Comparison of ENCODE assay signal across 14 cellular contexts in genomic region chr7:136183981-136184380, GRCh38.
DNase-seq lines count a peak whose midpoint lies in the region; ATAC-seq and TF ChIP-seq lines count a peak whose summit lies in the region.
"Had no signal": no experiment of that assay in that cellular context is flagged by ENCODE, and none has a peak within 500 bp of the region (broad histone marks: within the 10 kb centered on the region; RNA-seq: fewer than 3 reads in every experiment).

No MANE protein-coding gene starts in this region.

- H3K4me3 Mint-ChIP-seq in activated naive CD4-positive, alpha-beta T cell treated with anti-CD3 and anti-CD28 coated beads, Interleukin-2, amount 50 U/mL, for 24 hours, result no peak overlapping the region
- H3K4me3 Mint-ChIP-seq in WTC11, result no peak overlapping the region
- H3K4me3 Mint-ChIP-seq: activated CD4-positive, alpha-beta memory T cell treated with anti-CD3 and anti-CD28 coated beads, Interleukin-2, amount 10 ng/mL, durations not matched to agents 7 days and 5 days had no signal

- no peak for TF ChIP-seq CTCF in WTC11 (IDR thresholded peaks at IDR 0.05)
- TF ChIP-seq CTCF in psoas muscle (IDR thresholded peaks at IDR 0.05), result no peak
- TF ChIP-seq CTCF in ovary (IDR thresholded peaks at IDR 0.05), result no peak

- no peak for TF ChIP-seq EP300 in ovary (IDR thresholded peaks at IDR 0.05)

- DNase-seq in activated naive CD4-positive, alpha-beta T cell treated with anti-CD3 and anti-CD28 coated beads, Interleukin-2, amount 50 U/mL, for 72 hours (ENCODE audit: low spot score in 2 of 2), result no peak
- DNase-seq in WTC11 (ENCODE audit: low spot score) (no peak), iPS DF 19.7 (ENCODE audit: low read depth, low spot score) (peak; percentile 2), stromal cell of bone marrow (ENCODE audit: low read depth) (peak; percentile 2), psoas muscle (no peak), ovary (no peak)
- DNase-seq in activated T-cell treated with anti-CD3 and anti-CD28 coated beads, Interleukin-2, amount 50 U/mL, for 48 hours, result no peak
- DNase-seq: activated CD4-positive, alpha-beta memory T cell treated with anti-CD3 and anti-CD28 coated beads, Interleukin-2, amount 10 ng/mL, durations not matched to agents 7 days and 5 days; activated effector memory CD4-positive, alpha-beta T cell treated with anti-CD3 and anti-CD28 coated beads, Interleukin-2, amount 50 U/mL, for 16 hours; esophagus squamous epithelium; GDM1; NCI-H2081 treated with DMSO at 0.1 percent for 48 hours; nucleus accumbens had no signal

- ATAC-seq in activated naive CD4-positive, alpha-beta T cell treated with anti-CD3 and anti-CD28 coated beads, Interleukin-2, amount 50 U/mL, for 72 hours, result no peak
- ATAC-seq in WTC11 (peak; percentile 91), psoas muscle (no peak)

- no peaks in the 10 kb centered on the region for H3K4me1 Mint-ChIP-seq in activated naive CD4-positive, alpha-beta T cell treated with anti-CD3 and anti-CD28 coated beads, Interleukin-2, amount 50 U/mL, for 24 hours
- H3K4me1 Mint-ChIP-seq in WTC11, result no peaks in the 10 kb centered on the region
- H3K4me1 Mint-ChIP-seq: activated CD4-positive, alpha-beta memory T cell treated with anti-CD3 and anti-CD28 coated beads, Interleukin-2, amount 10 ng/mL, durations not matched to agents 7 days and 5 days had no signal

- H3K27me3 ChIP-seq in psoas muscle (ENCODE audit: insufficient read depth in 3 of 3, low read length in 2 of 3) (no peaks in the 10 kb centered on the region), ovary (no peaks in the 10 kb centered on the region)
- H3K27me3 ChIP-seq: esophagus squamous epithelium had no signal

- POLR2A ChIA-PET in WTC11 (lab: Charles Lee), result no interaction called here

- CTCF ChIA-PET in WTC11 (lab: Charles Lee), result interaction anchor here (1.0 kb wide), 1 partner anchor 69 kb away, joined by 4 read pairs; no protein-coding TSS in a partner anchor

- intact Hi-C loops in psoas muscle (cut with DNase I) (no loop called here), ovary (cut with DNase I) (no loop called here)

- H3K9me3 ChIP-seq in psoas muscle (no peaks in the 10 kb centered on the region), ovary (peaks cover 0 to 2% of the 10 kb centered on the region in 2 donors)
- H3K9me3 ChIP-seq: esophagus squamous epithelium had no signal

- TF ChIP-seq POLR2A in ovary (IDR thresholded peaks at IDR 0.05), result no peak

- peak overlapping the region; percentile 1 for H3K27ac Mint-ChIP-seq in activated naive CD4-positive, alpha-beta T cell treated with anti-CD3 and anti-CD28 coated beads, Interleukin-2, amount 50 U/mL, for 24 hours
- H3K27ac Mint-ChIP-seq in activated naive CD4-positive, alpha-beta T cell treated with anti-CD3 and anti-CD28 coated beads, Interleukin-2, amount 50 U/mL, for 72 hours, result no peak overlapping the region
- no peak overlapping the region for H3K27ac Mint-ChIP-seq in WTC11
- H3K27ac Mint-ChIP-seq: activated CD4-positive, alpha-beta memory T cell treated with anti-CD3 and anti-CD28 coated beads, Interleukin-2, amount 10 ng/mL, durations not matched to agents 7 days and 5 days had no signal

- no peaks in the 10 kb centered on the region for H3K27me3 Mint-ChIP-seq in activated naive CD4-positive, alpha-beta T cell treated with anti-CD3 and anti-CD28 coated beads, Interleukin-2, amount 50 U/mL, for 24 hours
- H3K27me3 Mint-ChIP-seq in WTC11 (ENCODE audit: low read depth), result no peaks in the 10 kb centered on the region; the same call in 1 of the 2 replicates
- H3K27me3 Mint-ChIP-seq: activated CD4-positive, alpha-beta memory T cell treated with anti-CD3 and anti-CD28 coated beads, Interleukin-2, amount 10 ng/mL, durations not matched to agents 7 days and 5 days had no signal

- H3K36me3 Mint-ChIP-seq in activated naive CD4-positive, alpha-beta T cell treated with anti-CD3 and anti-CD28 coated beads, Interleukin-2, amount 50 U/mL, for 24 hours, result peaks cover 2% of the 10 kb centered on the region
- H3K36me3 Mint-ChIP-seq in activated naive CD4-positive, alpha-beta T cell treated with anti-CD3 and anti-CD28 coated beads, Interleukin-2, amount 50 U/mL, for 72 hours, result no peaks in the 10 kb centered on the region
- no peaks in the 10 kb centered on the region for H3K36me3 Mint-ChIP-seq in WTC11

- H3K4me3 ChIP-seq in psoas muscle (no peak overlapping the region), ovary (no peak overlapping the region)
- H3K4me3 ChIP-seq: esophagus squamous epithelium had no signal

- peaks cover 5% of the 10 kb centered on the region for H3K9me3 Mint-ChIP-seq in activated naive CD4-positive, alpha-beta T cell treated with anti-CD3 and anti-CD28 coated beads, Interleukin-2, amount 50 U/mL, for 24 hours
- H3K9me3 Mint-ChIP-seq in activated naive CD4-positive, alpha-beta T cell treated with anti-CD3 and anti-CD28 coated beads, Interleukin-2, amount 50 U/mL, for 72 hours, result peaks cover 3 to 9% of the 10 kb centered on the region in 2 donors
- H3K9me3 Mint-ChIP-seq in WTC11, result peaks cover 4% of the 10 kb centered on the region; the same call in 1 of the 2 replicates

- H3K4me1 ChIP-seq in psoas muscle (no peaks in the 10 kb centered on the region), ovary (ENCODE audit: insufficient read depth) (no peaks in the 10 kb centered on the region)
- H3K4me1 ChIP-seq: esophagus squamous epithelium had no signal

- H3K27ac ChIP-seq in psoas muscle (no peak overlapping the region), ovary (no peak overlapping the region)
- H3K27ac ChIP-seq: esophagus squamous epithelium had no signal

- 38 to 48% (median 44%) methylated on average over 2 of the region's 2 CpGs for WGBS in psoas muscle, 3 donors
- WGBS in ovary, 3 donors, result 27 to 38% (median 32%) methylated on average over 2 of the region's 2 CpGs

- H3K36me3 ChIP-seq in psoas muscle (ENCODE audit: insufficient read depth in 1 of 2, low read depth in 1 of 2) (no peaks in the 10 kb centered on the region), ovary (no peaks in the 10 kb centered on the region)
- H3K36me3 ChIP-seq: esophagus squamous epithelium had no signal

TF ChIP-seq in WTC11, 78 proteins besides CTCF, POLR2A, EP300 and RAD21:
- TF ChIP-seq MLX (CRISPR knock-in tag; IDR thresholded peaks at IDR 0.05), result no peak
- no peak for TF ChIP-seq NFE2L1 (CRISPR knock-in tag; IDR thresholded peaks at IDR 0.05)
TF ChIP-seq in WTC11: peak in this region for 0.

Comparison
In these comparisons a context has a peak if more than half of its experiments do, and no peak if none do; other contexts are left out.
1. DNase-seq: peak in iPS DF 19.7 (single experiment) and stromal cell of bone marrow (single experiment); none in activated naive CD4-positive, alpha-beta T cell treated with anti-CD3 and anti-CD28 coated beads, Interleukin-2, amount 50 U/mL, for 72 hours (0 of 2), WTC11 (single experiment), psoas muscle (0 of 2), activated T-cell treated with anti-CD3 and anti-CD28 coated beads, Interleukin-2, amount 50 U/mL, for 48 hours (0 of 2) and ovary (0 of 5).